ENCODE assay signal across 1 cellular context in the genomic region with DNA sequence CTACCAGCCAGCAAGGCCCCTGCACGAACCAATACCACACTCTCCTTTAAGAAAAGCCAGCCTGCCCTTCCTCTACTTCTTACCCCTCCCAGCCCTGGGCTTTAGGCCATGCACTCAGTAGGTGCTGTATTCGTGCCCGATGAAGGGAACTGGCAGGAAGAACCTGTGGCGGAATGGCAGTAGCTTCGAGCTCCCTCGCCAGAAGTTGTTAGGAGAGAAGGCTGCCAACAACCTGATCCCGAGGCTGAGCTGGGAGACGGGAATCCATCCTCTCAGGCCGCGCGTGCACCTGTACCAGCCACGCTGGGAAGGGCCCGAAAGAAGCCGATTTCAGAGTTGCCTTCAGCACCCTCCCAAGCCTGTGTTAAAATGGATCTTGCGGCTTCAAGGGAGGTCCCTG.
TF ChIP-seq lines count a peak whose summit lies in the region.

No MANE protein-coding gene starts in this region.

TF ChIP-seq in HepG2, 621 proteins besides CTCF, POLR2A, EP300 and RAD21 (continued from another document):
- TF ChIP-seq, protein P1, sequence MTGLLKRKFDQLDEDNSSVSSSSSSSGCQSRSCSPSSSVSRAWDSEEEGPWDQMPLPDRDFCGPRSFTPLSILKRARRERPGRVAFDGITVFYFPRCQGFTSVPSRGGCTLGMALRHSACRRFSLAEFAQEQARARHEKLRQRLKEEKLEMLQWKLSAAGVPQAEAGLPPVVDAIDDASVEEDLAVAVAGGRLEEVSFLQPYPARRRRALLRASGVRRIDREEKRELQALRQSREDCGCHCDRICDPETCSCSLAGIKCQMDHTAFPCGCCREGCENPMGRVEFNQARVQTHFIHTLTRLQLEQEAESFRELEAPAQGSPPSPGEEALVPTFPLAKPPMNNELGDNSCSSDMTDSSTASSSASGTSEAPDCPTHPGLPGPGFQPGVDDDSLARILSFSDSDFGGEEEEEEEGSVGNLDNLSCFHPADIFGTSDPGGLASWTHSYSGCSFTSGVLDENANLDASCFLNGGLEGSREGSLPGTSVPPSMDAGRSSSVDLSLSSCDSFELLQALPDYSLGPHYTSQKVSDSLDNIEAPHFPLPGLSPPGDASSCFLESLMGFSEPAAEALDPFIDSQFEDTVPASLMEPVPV (CRISPR knock-in tag; IDR thresholded peaks at IDR 0.05), result no peak
- TF ChIP-seq ZBTB7B (CRISPR knock-in tag; IDR thresholded peaks at IDR 0.05) (no peak), ETV5 (CRISPR knock-in tag; IDR thresholded peaks at IDR 0.05; ENCODE audit: borderline replicate concordance) (no peak), ZNF572 (CRISPR knock-in tag; IDR thresholded peaks at IDR 0.05) (no peak), NFRKB (IDR thresholded peaks at IDR 0.05) (no peak), MEIS1 (CRISPR knock-in tag; IDR thresholded peaks at IDR 0.05; ENCODE audit: borderline replicate concordance) (no peak), SP5 (CRISPR knock-in tag; IDR thresholded peaks at IDR 0.05; ENCODE audit: borderline replicate concordance, low read depth) (no peak), MAFF (IDR thresholded peaks at IDR 0.05; ENCODE audit: low read depth, low read length) (no peak), JARID2 (CRISPR knock-in tag; IDR thresholded peaks at IDR 0.05; ENCODE audit: insufficient replicate concordance) (no peak), CBX2 (IDR thresholded peaks at IDR 0.05; ENCODE audit: low read depth, low read length) (no peak), CBX2 (CRISPR knock-in tag; IDR thresholded peaks at IDR 0.05; ENCODE audit: low read depth) (no peak), CAMTA2 (CRISPR knock-in tag; IDR thresholded peaks at IDR 0.05; ENCODE audit: borderline replicate concordance) (no peak), IKZF1 (IDR thresholded peaks at IDR 0.05) (no peak), ZNF780A (CRISPR knock-in tag; IDR thresholded peaks at IDR 0.05) (no peak), SOX6 (IDR thresholded peaks at IDR 0.05) (no peak), SOX6 (CRISPR knock-in tag; IDR thresholded peaks at IDR 0.05) (no peak), ZNF431 (CRISPR knock-in tag; IDR thresholded peaks at IDR 0.05; ENCODE audit: borderline replicate concordance, low read depth) (no peak)
- TF ChIP-seq, protein P2, sequence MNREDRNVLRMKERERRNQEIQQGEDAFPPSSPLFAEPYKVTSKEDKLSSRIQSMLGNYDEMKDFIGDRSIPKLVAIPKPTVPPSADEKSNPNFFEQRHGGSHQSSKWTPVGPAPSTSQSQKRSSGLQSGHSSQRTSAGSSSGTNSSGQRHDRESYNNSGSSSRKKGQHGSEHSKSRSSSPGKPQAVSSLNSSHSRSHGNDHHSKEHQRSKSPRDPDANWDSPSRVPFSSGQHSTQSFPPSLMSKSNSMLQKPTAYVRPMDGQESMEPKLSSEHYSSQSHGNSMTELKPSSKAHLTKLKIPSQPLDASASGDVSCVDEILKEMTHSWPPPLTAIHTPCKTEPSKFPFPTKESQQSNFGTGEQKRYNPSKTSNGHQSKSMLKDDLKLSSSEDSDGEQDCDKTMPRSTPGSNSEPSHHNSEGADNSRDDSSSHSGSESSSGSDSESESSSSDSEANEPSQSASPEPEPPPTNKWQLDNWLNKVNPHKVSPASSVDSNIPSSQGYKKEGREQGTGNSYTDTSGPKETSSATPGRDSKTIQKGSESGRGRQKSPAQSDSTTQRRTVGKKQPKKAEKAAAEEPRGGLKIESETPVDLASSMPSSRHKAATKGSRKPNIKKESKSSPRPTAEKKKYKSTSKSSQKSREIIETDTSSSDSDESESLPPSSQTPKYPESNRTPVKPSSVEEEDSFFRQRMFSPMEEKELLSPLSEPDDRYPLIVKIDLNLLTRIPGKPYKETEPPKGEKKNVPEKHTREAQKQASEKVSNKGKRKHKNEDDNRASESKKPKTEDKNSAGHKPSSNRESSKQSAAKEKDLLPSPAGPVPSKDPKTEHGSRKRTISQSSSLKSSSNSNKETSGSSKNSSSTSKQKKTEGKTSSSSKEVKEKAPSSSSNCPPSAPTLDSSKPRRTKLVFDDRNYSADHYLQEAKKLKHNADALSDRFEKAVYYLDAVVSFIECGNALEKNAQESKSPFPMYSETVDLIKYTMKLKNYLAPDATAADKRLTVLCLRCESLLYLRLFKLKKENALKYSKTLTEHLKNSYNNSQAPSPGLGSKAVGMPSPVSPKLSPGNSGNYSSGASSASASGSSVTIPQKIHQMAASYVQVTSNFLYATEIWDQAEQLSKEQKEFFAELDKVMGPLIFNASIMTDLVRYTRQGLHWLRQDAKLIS (CRISPR knock-in tag; IDR thresholded peaks at IDR 0.05), result no peak
- TF ChIP-seq, protein P3, sequence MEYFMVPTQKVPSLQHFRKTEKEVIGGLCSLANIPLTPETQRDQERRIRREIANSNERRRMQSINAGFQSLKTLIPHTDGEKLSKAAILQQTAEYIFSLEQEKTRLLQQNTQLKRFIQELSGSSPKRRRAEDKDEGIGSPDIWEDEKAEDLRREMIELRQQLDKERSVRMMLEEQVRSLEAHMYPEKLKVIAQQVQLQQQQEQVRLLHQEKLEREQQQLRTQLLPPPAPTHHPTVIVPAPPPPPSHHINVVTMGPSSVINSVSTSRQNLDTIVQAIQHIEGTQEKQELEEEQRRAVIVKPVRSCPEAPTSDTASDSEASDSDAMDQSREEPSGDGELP (IDR thresholded peaks at IDR 0.05; ENCODE audit: borderline replicate concordance, low read depth), result no peak
